Comparison of ENCODE assay signal across 8 cellular contexts in the genomic region with DNA sequence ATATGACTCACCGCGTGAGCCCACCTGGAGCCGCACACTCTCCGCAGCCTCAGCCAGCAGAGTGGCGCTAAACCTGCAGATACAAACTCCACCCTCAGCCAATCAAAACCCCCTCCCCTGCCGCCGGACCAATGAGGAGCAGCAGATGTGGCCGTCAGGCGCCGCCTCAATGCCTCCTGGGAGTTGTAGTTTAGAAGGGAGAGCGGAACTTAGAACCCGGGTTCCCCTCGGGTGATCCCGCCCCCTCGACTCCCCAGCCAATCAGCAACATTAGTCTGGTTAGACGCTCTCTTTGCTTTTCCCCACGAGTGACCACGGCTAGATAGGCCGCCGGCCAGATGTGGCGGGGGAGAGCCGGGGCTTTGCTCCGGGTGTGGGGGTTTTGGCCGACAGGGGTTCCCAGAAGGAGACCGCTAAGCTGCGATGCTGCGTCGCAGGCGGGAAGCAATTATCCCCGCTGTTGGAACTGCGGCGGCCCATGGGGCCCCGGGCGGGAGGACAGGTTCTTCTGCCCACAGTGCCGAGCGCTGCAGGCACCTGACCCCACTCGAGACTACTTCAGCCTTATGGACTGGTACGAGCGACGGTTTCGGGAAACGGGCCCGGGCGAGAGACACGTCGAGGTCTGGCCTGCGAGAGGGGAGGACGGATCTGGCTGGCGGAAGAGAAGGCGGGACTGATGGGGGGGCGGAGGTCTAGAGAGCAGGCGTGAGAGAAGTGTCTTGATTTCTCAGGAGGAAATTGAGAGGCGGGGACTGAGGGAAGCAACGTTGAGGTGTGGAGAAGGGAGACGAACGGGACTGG. TPM values are rescaled to one million over a fixed set of nuclear protein-coding genes. Genes with fewer than 3 reads are reported as not detected.
DNase-seq lines count a peak whose midpoint lies in the region; ATAC-seq, FAIRE-seq and TF ChIP-seq lines count a peak whose summit lies in the region.

CHEK2 (minus strand) TSS at position 63 of the 804 bp plus-strand sequence. CDS start 7,099 bp downstream, outside the sequence.
HSCB (plus strand) TSS at position 282 of the 804 bp plus-strand sequence; CDS start at position 339, 57 bp downstream.

- CTCF ChIA-PET in AG04449 (lab: Yijun Ruan, JAX): interaction anchor here (1.0 to 1.3 kb wide), 4 partner anchors 11 to 504 kb away, joined by 3 read pairs; no protein-coding TSS in a partner anchor

- H3K36me3 ChIP-seq in small intestine (ENCODE audit: control insufficient read depth in 2 of 2, insufficient read depth in 2 of 2, low read length in 2 of 2): peaks cover 0 to 4% of the 10 kb centered on the region in 2 donors

- H3K27ac ChIP-seq in small intestine (ENCODE audit: low read depth in 1 of 2, low read length in 1 of 2): peak within 1 kb of the TSS; percentile 73 to 98

- TF ChIP-seq CTCF in AG04449 (IDR thresholded peaks at IDR 0.05; ENCODE audit: insufficient read depth, low read length, missing control alignments) (peak; percentile 13), WI38 (IDR thresholded peaks at IDR 0.05; ENCODE audit: low read depth, low read length) (no peak), cardiac fibroblast (IDR thresholded peaks at IDR 0.05; ENCODE audit: low read depth, low read length) (no peak)

- peaks cover 0 to 2% of the 10 kb centered on the region in 2 donors for H3K4me1 ChIP-seq in small intestine (ENCODE audit: control insufficient read depth in 2 of 2, insufficient read depth in 1 of 2, low read depth in 1 of 2, low read length in 1 of 2)

- no peaks in the 10 kb centered on the region for H3K27me3 ChIP-seq in small intestine (ENCODE audit: control insufficient read depth in 2 of 2, insufficient read depth in 2 of 2, low read length in 2 of 2)

- peak; percentile 86 for ATAC-seq in GM18873 (IDR thresholded peaks at IDR 0.05; ENCODE audit: low FRiP score, unreplicated experiment)
- peak; percentile 92 for ATAC-seq in HG03139 (IDR thresholded peaks at IDR 0.05; ENCODE audit: unreplicated experiment)

- H3K4me3 ChIP-seq in AG04449 (ENCODE audit: low read depth, low read length): peak within 1 kb of the TSS; percentile 93
- H3K4me3 ChIP-seq in WI38 (ENCODE audit: low read depth, low read length): peak within 1 kb of the TSS; percentile 91
- peak within 1 kb of the TSS; percentile 87 to 96 for H3K4me3 ChIP-seq in cardiac fibroblast (replicated peaks in 1 of 2; ENCODE audit: low read depth in 2 of 2, low read length in 2 of 2)
- peak within 1 kb of the TSS; percentile 81 to 84 for H3K4me3 ChIP-seq in small intestine (ENCODE audit: low read depth in 1 of 2, low read length in 2 of 2)

- FAIRE-seq in small intestine (lab: Jason Lieb, UNC): no peak

- POLR2A ChIA-PET in AG04449 (lab: Yijun Ruan, JAX): no interaction called here

- DNase-seq in AG04449 (ENCODE audit: low read depth, low spot score): peak; percentile 87
- peak; percentile 95 for DNase-seq in NCI-H2227 (lab: John Stamatoyannopoulos, UW; ENCODE audit: unreplicated experiment)
- DNase-seq in cardiac fibroblast (ENCODE audit: low read depth in 2 of 2): peak; percentile 99
- DNase-seq in iPS-NIHi11 (ENCODE audit: low spot score): peak; percentile 92
- peak; percentile 99 for DNase-seq in small intestine

- H3K9me3 ChIP-seq in small intestine (ENCODE audit: control insufficient read depth, low read depth): no peaks in the 10 kb centered on the region

- WGBS in small intestine, 3 donors: 0 to 1% (median 0%) methylated on average over 55 to 56 of the region's 56 CpGs

RNA-seq across cellular contexts. Expression of gene CHEK2, which starts in this region (rescaled TPM):
- polyA plus RNA-seq in small intestine: 10 to 100 TPM in 1 of 3 donors, 1 to 10 TPM in 2; 6.5 to 21.5 (median 8.5) TPM

RNA-seq across cellular contexts. Expression of gene HSCB, which starts in this region (rescaled TPM):
- polyA plus RNA-seq in small intestine: 10 to 100 TPM; 19.2 to 21.2 (median 19.5) TPM

Comparison
In these comparisons a context has a peak if more than half of its experiments do, and no peak if none do; other contexts are left out.
1. Peak in every context shown above with its lines: DNase-seq, ATAC-seq, H3K4me3 ChIP-seq and H3K27ac ChIP-seq.